ENCODE assay signal across 9 cellular contexts in the genomic region with DNA sequence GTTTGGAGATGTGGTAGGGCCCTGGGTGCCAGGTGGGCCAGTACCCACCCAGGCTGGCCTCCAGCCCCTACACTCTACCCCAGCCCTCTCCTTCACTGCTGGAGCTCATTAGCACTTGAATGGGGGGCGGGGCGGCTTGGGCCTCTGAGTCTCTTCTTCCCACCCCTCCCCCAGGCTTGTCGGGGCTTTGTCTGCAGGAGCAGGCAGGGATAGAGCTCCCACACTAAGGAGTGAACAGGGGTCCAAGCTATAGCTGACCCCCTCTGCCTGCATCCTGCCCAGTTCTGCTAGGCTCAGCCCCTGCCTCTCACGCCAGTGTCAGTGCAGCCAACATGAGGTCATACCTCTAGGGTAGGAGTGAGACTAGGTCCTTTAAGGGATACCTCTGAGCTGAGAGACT. TPM values are rescaled to one million over a fixed set of nuclear protein-coding genes. Genes with fewer than 3 reads are reported as not detected.
DNase-seq lines count a peak whose midpoint lies in the region; TF ChIP-seq lines count a peak whose summit lies in the region.
"Had no signal": no experiment of that assay in that cellular context is flagged by ENCODE, and none has a peak within 500 bp of the region (broad histone marks: within the 10 kb centered on the region; RNA-seq: fewer than 3 reads in every experiment).

No MANE protein-coding gene starts in this region.

- peak overlapping the region; percentile 55 for H3K4me3 Mint-ChIP-seq in activated T-cell treated with anti-CD3 and anti-CD28 coated beads, Interleukin-2, amount 50 U/mL, for 24 hours
- H3K4me3 Mint-ChIP-seq in activated T-helper 2 cell treated with anti-CD3 and anti-CD28 coated beads, Interferon-gamma antibody, Interleukin-2, Interleukin-4, amounts not matched to agents 10 μg/mL and 5 μg/mL and 100 μg/mL, durations not matched to agents 14 hours and 24 hours and 36 hours (ENCODE audit: low read depth), result peak overlapping the region; percentile 63

- H3K27me3 Mint-ChIP-seq in activated T-cell treated with anti-CD3 and anti-CD28 coated beads, Interleukin-2, amount 50 U/mL, for 24 hours, result no peaks in the 10 kb centered on the region
- H3K27me3 Mint-ChIP-seq in activated T-helper 2 cell treated with anti-CD3 and anti-CD28 coated beads, Interferon-gamma antibody, Interleukin-2, Interleukin-4, amounts not matched to agents 10 μg/mL and 5 μg/mL and 100 μg/mL, durations not matched to agents 14 hours and 24 hours and 36 hours (ENCODE audit: low read depth), result no peaks in the 10 kb centered on the region

- H3K27ac Mint-ChIP-seq in activated T-cell treated with anti-CD3 and anti-CD28 coated beads, Interleukin-2, amount 50 U/mL, for 24 hours, result peak overlapping the region; percentile 98
- H3K27ac Mint-ChIP-seq in activated T-helper 2 cell treated with anti-CD3 and anti-CD28 coated beads, Interferon-gamma antibody, Interleukin-2, Interleukin-4, amounts not matched to agents 10 μg/mL and 5 μg/mL and 100 μg/mL, durations not matched to agents 14 hours and 24 hours and 36 hours, result peak overlapping the region; percentile 87

- no peaks in the 10 kb centered on the region for H3K27me3 ChIP-seq in layer of hippocampus (ENCODE audit: control insufficient read depth, insufficient read depth, low read length)

- no peak for TF ChIP-seq CTCF in GM13976 (IDR thresholded peaks at IDR 0.05; ENCODE audit: borderline replicate concordance, control extremely low read depth, extremely low read depth, insufficient read depth, missing control alignments)

- H3K9me3 Mint-ChIP-seq in activated T-cell treated with anti-CD3 and anti-CD28 coated beads, Interleukin-2, amount 50 U/mL, for 24 hours, result no peaks in the 10 kb centered on the region
- no peaks in the 10 kb centered on the region for H3K9me3 Mint-ChIP-seq in activated T-helper 2 cell treated with anti-CD3 and anti-CD28 coated beads, Interferon-gamma antibody, Interleukin-2, Interleukin-4, amounts not matched to agents 10 μg/mL and 5 μg/mL and 100 μg/mL, durations not matched to agents 14 hours and 24 hours and 36 hours

- in situ Hi-C loops in GM13976 (cut with MboI; ENCODE audit: low sequenced_read_pairs, unreplicated experiment), result no loop called here

- intact Hi-C loops in activated T-helper 2 cell treated with anti-CD3 and anti-CD28 coated beads, Interferon-gamma antibody, Interleukin-2, Interleukin-4, amounts not matched to agents 10 μg/mL and 5 μg/mL and 100 μg/mL, durations not matched to agents 14 hours and 24 hours and 36 hours (cut with micrococcal nuclease), result no loop called here

- H3K27ac ChIP-seq in layer of hippocampus (ENCODE audit: low read depth, low read length), result peak overlapping the region; percentile 69
- peak overlapping the region; percentile 74 for H3K27ac ChIP-seq in temporal lobe (ENCODE audit: low read depth, low read length)

- no peak for DNase-seq in activated T-cell treated with anti-CD3 and anti-CD28 coated beads, Interleukin-2, amount 50 U/mL, for 24 hours
- DNase-seq in activated T-cell treated with anti-CD3 and anti-CD28 coated beads for 4 hours (no peak), GM13976 (ENCODE audit: low spot score) (no peak), hepatic stellate cell (ENCODE audit: low spot score) (no peak)
- no peak for DNase-seq in activated T-helper 2 cell treated with anti-CD3 and anti-CD28 coated beads, Interferon-gamma antibody, Interleukin-2, Interleukin-4, amounts not matched to agents 10 μg/mL and 5 μg/mL and 100 μg/mL, durations not matched to agents 14 hours and 24 hours and 36 hours (ENCODE audit: low spot score)
- no peak for DNase-seq in stimulated activated CD4-positive, alpha-beta T cell treated with anti-CD3 and anti-CD28 coated beads, Interleukin-12 subunit alpha, Interleukin-12 subunit beta, amount 100 ng/mL, for 4 hours
- DNase-seq: kidney glomerular epithelial cell had no signal

- H3K4me1 Mint-ChIP-seq in activated T-cell treated with anti-CD3 and anti-CD28 coated beads, Interleukin-2, amount 50 U/mL, for 24 hours (ENCODE audit: low read depth), result peaks cover 73% of the 10 kb centered on the region
- H3K4me1 Mint-ChIP-seq in activated T-helper 2 cell treated with anti-CD3 and anti-CD28 coated beads, Interferon-gamma antibody, Interleukin-2, Interleukin-4, amounts not matched to agents 10 μg/mL and 5 μg/mL and 100 μg/mL, durations not matched to agents 14 hours and 24 hours and 36 hours (ENCODE audit: low read depth), result peaks cover 61% of the 10 kb centered on the region

- peaks cover 68% of the 10 kb centered on the region for H3K36me3 Mint-ChIP-seq in activated T-cell treated with anti-CD3 and anti-CD28 coated beads, Interleukin-2, amount 50 U/mL, for 24 hours (ENCODE audit: low read depth)
- H3K36me3 Mint-ChIP-seq in activated T-helper 2 cell treated with anti-CD3 and anti-CD28 coated beads, Interferon-gamma antibody, Interleukin-2, Interleukin-4, amounts not matched to agents 10 μg/mL and 5 μg/mL and 100 μg/mL, durations not matched to agents 14 hours and 24 hours and 36 hours (ENCODE audit: low read depth), result peaks cover 52% of the 10 kb centered on the region

RNA-seq across cellular contexts. Expression of a gene that starts 5.2 kb away (rescaled TPM):
- total RNA-seq in activated T-helper 2 cell treated with anti-CD3 and anti-CD28 coated beads, Interferon-gamma antibody, Interleukin-2, Interleukin-4, amounts not matched to agents 10 μg/mL and 5 μg/mL and 100 μg/mL, durations not matched to agents 14 hours and 24 hours and 36 hours, result 267 and 269 TPM in 2 replicates
- 83.1 TPM for total RNA-seq in temporal lobe

RNA-seq across cellular contexts. Expression of a gene that starts 27.8 kb away (rescaled TPM):
- 0.30 and 0.68 TPM in 2 replicates for total RNA-seq in activated T-helper 2 cell treated with anti-CD3 and anti-CD28 coated beads, Interferon-gamma antibody, Interleukin-2, Interleukin-4, amounts not matched to agents 10 μg/mL and 5 μg/mL and 100 μg/mL, durations not matched to agents 14 hours and 24 hours and 36 hours
- total RNA-seq in temporal lobe, result 3.2 TPM

RNA-seq across cellular contexts. Expression of a gene that starts 36.1 kb away (rescaled TPM):
- not detected in 2 replicates for total RNA-seq in activated T-helper 2 cell treated with anti-CD3 and anti-CD28 coated beads, Interferon-gamma antibody, Interleukin-2, Interleukin-4, amounts not matched to agents 10 μg/mL and 5 μg/mL and 100 μg/mL, durations not matched to agents 14 hours and 24 hours and 36 hours
- total RNA-seq in temporal lobe, result 5.4 TPM

RNA-seq across cellular contexts. Expression of a gene that starts 37.7 kb away (rescaled TPM):
- total RNA-seq in activated T-helper 2 cell treated with anti-CD3 and anti-CD28 coated beads, Interferon-gamma antibody, Interleukin-2, Interleukin-4, amounts not matched to agents 10 μg/mL and 5 μg/mL and 100 μg/mL, durations not matched to agents 14 hours and 24 hours and 36 hours, result not detected in 2 replicates
- total RNA-seq in temporal lobe, result not detected

RNA-seq across cellular contexts. Expression of a gene that starts 49.8 kb away (rescaled TPM):
- not detected in 2 replicates for total RNA-seq in activated T-helper 2 cell treated with anti-CD3 and anti-CD28 coated beads, Interferon-gamma antibody, Interleukin-2, Interleukin-4, amounts not matched to agents 10 μg/mL and 5 μg/mL and 100 μg/mL, durations not matched to agents 14 hours and 24 hours and 36 hours
- total RNA-seq in temporal lobe, result not detected
